ENCODE assay signal across 12 cellular contexts in genomic region chr10:48470893-48471805, GRCh38.
DNase-seq lines count a peak whose midpoint lies in the region; ATAC-seq and TF ChIP-seq lines count a peak whose summit lies in the region.
"Had no signal": no experiment of that assay in that cellular context is flagged by ENCODE, and none has a peak within 500 bp of the region (broad histone marks: within the 10 kb centered on the region; RNA-seq: fewer than 3 reads in every experiment).

No MANE protein-coding gene starts in this region.

- no peak overlapping the region for H3K4me3 ChIP-seq in PC-3 (ENCODE audit: low read length)
- no peak overlapping the region for H3K4me3 ChIP-seq in spleen
- H3K4me3 ChIP-seq in Karpas-422 (ENCODE audit: low read length), result no peak overlapping the region
- H3K4me3 ChIP-seq: body of pancreas, SK-N-MC had no signal

- peak; percentile 28 for DNase-seq in activated CD8-positive, alpha-beta memory T cell treated with anti-CD3 and anti-CD28 coated beads for 24 hours
- DNase-seq in activated CD8-positive, alpha-beta memory T cell treated with anti-CD3 and anti-CD28 coated beads, Interleukin-2, amount 50 U/mL, for 4 hours, result no peak
- DNase-seq in PC-3 (no peak), spleen (peak; percentile 56), NCI-H510A (lab: John Stamatoyannopoulos, UW) (no peak), Karpas-422 (no peak)
- DNase-seq: activated CD4-positive, alpha-beta T cell treated with anti-CD3 and anti-CD28 coated beads, Interleukin-2, amount 50 U/mL, for 48 hours; NCI-H2171 had no signal

- H2AFZ ChIP-seq in PC-3 (ENCODE audit: low read length) (no peak overlapping the region), Karpas-422 (ENCODE audit: low read length) (no peak overlapping the region)

- POLR2A ChIA-PET in PC-3 (lab: Charles Lee; ENCODE audit: unreplicated experiment), result no interaction called here

- H3F3A ChIP-seq in PC-3 (ENCODE audit: low read length, unreplicated experiment), result no peaks in the 10 kb centered on the region

- H3K9ac ChIP-seq in PC-3 (ENCODE audit: low read length) (no peak overlapping the region), Karpas-422 (ENCODE audit: low read length) (no peak overlapping the region)

- 74 to 81% (median 77%) methylated on average over 8 of the region's 8 CpGs for WGBS in spleen, 5 donors

- H3K9me2 ChIP-seq in PC-3 (replicated peaks; ENCODE audit: low read length), result no peaks in the 10 kb centered on the region
- no peaks in the 10 kb centered on the region for H3K9me2 ChIP-seq in Karpas-422 (replicated peaks; ENCODE audit: insufficient read depth, low read length)

- no TSS peak for BruUV-seq in PC-3 (replicated peaks; lab: Mats Ljungman, UMichigan)

- H3K36me3 ChIP-seq in PC-3 (ENCODE audit: low read depth, low read length), result no peaks in the 10 kb centered on the region
- no peaks in the 10 kb centered on the region for H3K36me3 ChIP-seq in spleen
- H3K36me3 ChIP-seq in Karpas-422 (ENCODE audit: insufficient read depth, low read length), result no peaks in the 10 kb centered on the region

- intact Hi-C loops in PC-3 (cut with micrococcal nuclease) (no loop called here), spleen (cut with DNase I; ENCODE audit: low total_unique reads) (no loop called here)

- H3K27ac ChIP-seq in PC-3 (ENCODE audit: low read length) (no peak overlapping the region), spleen (no peak overlapping the region), Karpas-422 (ENCODE audit: low read length) (no peak overlapping the region)
- H3K27ac ChIP-seq: body of pancreas, SK-N-MC had no signal

- CTCF ChIA-PET in PC-3 (lab: Charles Lee), result interaction anchor here (0.5 kb wide), 1 partner anchor 54 kb away, joined by 3 read pairs; no protein-coding TSS in a partner anchor

- ATAC-seq in PC-3, result peak; percentile 42; the same call in 1 of the 2 replicates
- peak; percentile 92 for ATAC-seq in esophagus mucosa
- ATAC-seq in HG02798 (IDR thresholded peaks at IDR 0.05; ENCODE audit: poor library complexity, unreplicated experiment), result no peak
- ATAC-seq: body of pancreas had no signal

- no peak for TF ChIP-seq POLR2A in spleen (IDR thresholded peaks at IDR 0.05)

- H3K4me2 ChIP-seq in PC-3 (ENCODE audit: low read length), result no peak overlapping the region
- no peak overlapping the region for H3K4me2 ChIP-seq in Karpas-422 (ENCODE audit: low read depth, low read length, poor library complexity, severe bottlenecking)

- H3K27me3 ChIP-seq in PC-3 (ENCODE audit: low read length) (no peaks in the 10 kb centered on the region), spleen (replicated peaks in 1 of 7) (peaks cover 0 to 8% (median 0%) of the 10 kb centered on the region in 7 donors), Karpas-422 (ENCODE audit: low read length) (no peaks in the 10 kb centered on the region)
- H3K27me3 ChIP-seq: body of pancreas had no signal

- TF ChIP-seq CTCF in PC-3 (conservative IDR thresholded peaks at IDR 0.05; ENCODE audit: low read depth, low read length) (no peak), spleen (IDR thresholded peaks at IDR 0.05 in 8 of 11, conservative IDR thresholded peaks at IDR 0.05 in 3 of 11) (no peak)

- no peaks in the 10 kb centered on the region for H3K4me1 ChIP-seq in PC-3 (ENCODE audit: insufficient read depth, low read length)
- no peaks in the 10 kb centered on the region for H3K4me1 ChIP-seq in spleen
- peaks cover 3% of the 10 kb centered on the region for H3K4me1 ChIP-seq in Karpas-422 (ENCODE audit: low read length)
- H3K4me1 ChIP-seq: body of pancreas had no signal

- no peaks in the 10 kb centered on the region for H4K20me1 ChIP-seq in PC-3 (ENCODE audit: low read length)
- no peaks in the 10 kb centered on the region for H4K20me1 ChIP-seq in Karpas-422 (ENCODE audit: insufficient read depth, low read depth, low read length)

- no peaks in the 10 kb centered on the region for H3K79me2 ChIP-seq in PC-3 (ENCODE audit: low read length)
- H3K79me2 ChIP-seq in Karpas-422 (ENCODE audit: low read length), result no peaks in the 10 kb centered on the region

- no peaks in the 10 kb centered on the region for H3K9me3 ChIP-seq in PC-3 (ENCODE audit: low read length)
- H3K9me3 ChIP-seq in spleen, result no peaks in the 10 kb centered on the region
- H3K9me3 ChIP-seq in Karpas-422 (ENCODE audit: low read length), result no peaks in the 10 kb centered on the region
- H3K9me3 ChIP-seq: body of pancreas had no signal

Comparison
In these comparisons a context has a peak if more than half of its experiments do, and no peak if none do; other contexts are left out.
1. DNase-seq: peak in activated CD8-positive, alpha-beta memory T cell treated with anti-CD3 and anti-CD28 coated beads for 24 hours (single experiment) and spleen (single experiment); none in activated CD8-positive, alpha-beta memory T cell treated with anti-CD3 and anti-CD28 coated beads, Interleukin-2, amount 50 U/mL, for 4 hours (single experiment), PC-3 (single experiment), NCI-H510A (single experiment) and Karpas-422 (single experiment).